Comparison of ENCODE assay signal across 28 cellular contexts in the genomic region with DNA sequence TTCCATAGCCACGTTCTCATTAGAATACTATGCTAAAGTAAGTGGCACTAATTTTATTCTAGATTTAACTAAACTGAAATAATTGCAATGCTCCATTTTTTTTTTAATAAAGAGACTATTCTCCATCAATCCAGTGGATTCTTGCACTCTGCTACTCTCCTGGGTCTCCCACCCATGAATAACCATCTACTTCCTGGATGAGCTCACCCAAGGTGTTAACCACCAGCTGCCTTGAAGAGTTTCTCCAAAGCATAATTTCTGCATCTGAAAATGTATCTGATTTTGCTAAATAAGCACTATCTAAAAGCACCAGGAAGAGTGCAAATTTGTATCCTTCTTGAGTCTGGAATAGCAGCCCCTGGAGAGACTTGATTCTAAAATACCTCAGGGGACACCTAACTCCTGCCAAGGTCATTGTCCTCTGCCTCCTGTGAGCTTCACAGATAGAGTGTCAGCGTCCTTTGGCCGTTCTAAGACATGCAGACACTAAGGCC. TPM values are rescaled to one million over a fixed set of nuclear protein-coding genes. Genes with fewer than 3 reads are reported as not detected.
"Had no signal": no experiment of that assay in that cellular context is flagged by ENCODE, and none has a peak within 500 bp of the region (broad histone marks: within the 10 kb centered on the region; RNA-seq: fewer than 3 reads in every experiment).

No MANE protein-coding gene starts in this region.

- ATAC-seq: effector memory CD8-positive, alpha-beta T cell; gastrocnemius medialis; naive thymus-derived CD4-positive, alpha-beta T cell; pancreas had no signal

- H3K27ac ChIP-seq: brain microvascular endothelial cell, coronary artery, gastrocnemius medialis, pancreas, prostate gland, sigmoid colon, thoracic aorta had no signal

- DNase-seq: activated B cell treated with CpG ODN at 0.5 μM for 24 hours; activated CD4-positive, alpha-beta T cell treated with anti-CD3 and anti-CD28 coated beads, Interleukin-2, amount 50 U/mL, for 4 hours; activated CD8-positive, alpha-beta memory T cell treated with anti-CD3 and anti-CD28 coated beads, Interleukin-2, amount 50 U/mL, for 4 hours; activated effector memory CD4-positive, alpha-beta T cell treated with anti-CD3 and anti-CD28 coated beads, Interleukin-2, amount 50 U/mL, for 16 hours; activated naive CD4-positive, alpha-beta T cell treated with anti-CD3 and anti-CD28 coated beads for 36 hours; activated naive CD8-positive, alpha-beta T cell treated with anti-CD3 and anti-CD28 coated beads, Interleukin-2, amount 10 ng/mL, durations not matched to agents 7 days and 5 days; activated T-cell treated with anti-CD3 and anti-CD28 coated beads, Interleukin-2, amount 50 U/mL, for 1 hour; amniotic stem cell; brain microvascular endothelial cell; dorsolateral prefrontal cortex; effector memory CD8-positive, alpha-beta T cell; erythroblast; gastrocnemius medialis; hippocampal formation; kidney; naive thymus-derived CD4-positive, alpha-beta T cell; pancreas; retina; sigmoid colon; small intestine; stimulated activated CD4-positive, alpha-beta T cell treated with anti-CD3 and anti-CD28 coated beads, Interleukin-1b, Interleukin-23, amount 100 ng/mL, for 48 hours; stimulated activated naive CD4-positive, alpha-beta T cell; trophoblast cell had no signal

- H3K36me3 ChIP-seq: brain microvascular endothelial cell, gastrocnemius medialis, pancreas, prostate gland, sigmoid colon, thoracic aorta had no signal

- H3K4me3 ChIP-seq: coronary artery, dorsolateral prefrontal cortex, gastrocnemius medialis, pancreas, prostate gland, sigmoid colon, thoracic aorta had no signal

- H3K4me1 ChIP-seq: gastrocnemius medialis, pancreas, prostate gland, sigmoid colon had no signal

- FAIRE-seq: astrocyte, kidney, pancreas, small intestine, urothelium cell line had no signal

- H3K9me3 ChIP-seq: gastrocnemius medialis, pancreas, prostate gland, sigmoid colon, thoracic aorta had no signal

RNA-seq across cellular contexts. Expression of a gene that starts 41.6 kb away (rescaled TPM):
- polyA plus RNA-seq: naive thymus-derived CD4-positive, alpha-beta T cell had no signal
